Comparison of ENCODE assay signal across 2 cellular contexts in genomic region chr12:110157539-110157938, GRCh38.
TF ChIP-seq lines count a peak whose summit lies in the region.

No MANE protein-coding gene starts in this region.

TF ChIP-seq in HepG2, 621 proteins besides CTCF, POLR2A, EP300 and RAD21:
- TF ChIP-seq SMC3 (IDR thresholded peaks at IDR 0.05; ENCODE audit: low read length) (no peak), NFKB2 (CRISPR knock-in tag; IDR thresholded peaks at IDR 0.05; ENCODE audit: borderline replicate concordance) (no peak), ZKSCAN1 (IDR thresholded peaks at IDR 0.05; ENCODE audit: low read length) (no peak), ATM (IDR thresholded peaks at IDR 0.05; ENCODE audit: borderline replicate concordance) (no peak), ZNF138 (CRISPR knock-in tag; IDR thresholded peaks at IDR 0.05; ENCODE audit: low read depth) (no peak), ZNF709 (CRISPR knock-in tag; IDR thresholded peaks at IDR 0.05) (peak; percentile 80; the same call in 1 of the 2 replicates), ZNF160 (CRISPR knock-in tag; IDR thresholded peaks at IDR 0.05) (peak; percentile 91; the same call in 1 of the 2 replicates)

TF ChIP-seq in K562, 482 proteins besides CTCF, POLR2A, EP300 and RAD21:
- peak; percentile 15 to 42; a peak in 1 of 4 replicates for TF ChIP-seq TRIM24 (IDR thresholded peaks at IDR 0.05)
- peak; percentile 80 for TF ChIP-seq ZNF280A (IDR thresholded peaks at IDR 0.05; ENCODE audit: low read depth, partially characterized antibody)
- TF ChIP-seq TBP (optimal IDR thresholded peaks at IDR 0.05; ENCODE audit: low read depth, low read length): no peak
- TF ChIP-seq TRIM28 (IDR thresholded peaks at IDR 0.05): peak; percentile 80; the same call in 1 of the 2 replicates
- TF ChIP-seq CBX3 (IDR thresholded peaks at IDR 0.05; ENCODE audit: borderline replicate concordance in 1 of 2, low read length in 2 of 2): peak in 1 of 2 experiments; percentile 66; a peak in 2 of 3 replicates
